17 cellular contexts compared by ENCODE assay signal in genomic region chr10:13703997-13704536, GRCh38.
A peak's percentile ranks its signal among the peaks of the same experiment; 100 is the strongest.
DNase-seq lines count a peak whose midpoint lies in the region; ATAC-seq, FAIRE-seq and TF ChIP-seq lines count a peak whose summit lies in the region.
"Had no signal": no experiment of that assay in that cellular context is flagged by ENCODE, and none has a peak within 500 bp of the region (broad histone marks: within the 10 kb centered on the region; RNA-seq: fewer than 3 reads in every experiment).

No MANE protein-coding gene starts in this region.

- no peak for FAIRE-seq in endothelial cell of umbilical vein (lab: Jason Lieb, UNC)
- no peak for FAIRE-seq in RCC 7860 (lab: Jason Lieb, UNC)

- in situ Hi-C loops in GM13977 (cut with MboI; ENCODE audit: low pct_unique_long_range_greater_than_20kb, low sequenced_read_pairs, unreplicated experiment) = no loop called here

- H3K27ac Mint-ChIP-seq in progenitor cell of endocrine pancreas = peak overlapping the region; percentile 38
- H3K27ac Mint-ChIP-seq: activated CD8-positive, alpha-beta T cell treated with anti-CD3 and anti-CD28 coated beads for 36 hours had no signal

- H2AFZ ChIP-seq in OCI-LY3 (ENCODE audit: low read depth, low read length) (no peak overlapping the region), endothelial cell of umbilical vein (ENCODE audit: low read depth, low read length) (no peak overlapping the region)
- H2AFZ ChIP-seq: GM23248 had no signal

- H3K4me3 ChIP-seq in GM08714 (ENCODE audit: low read length) (peak overlapping the region; percentile 53; the same call in 1 of the 2 replicates), OCI-LY3 (ENCODE audit: low read length) (peak overlapping the region; percentile 100), endothelial cell of umbilical vein (replicated peaks in 1 of 3; ENCODE audit: insufficient read depth in 1 of 3, low read depth in 1 of 3, low read length in 3 of 3) (no peak overlapping the region)
- H3K4me3 ChIP-seq: colonic mucosa, esophagus squamous epithelium, GM23248, transverse colon had no signal

- intact Hi-C loops in endothelial cell of umbilical vein (cut with micrococcal nuclease) = no loop called here

- H3K9me1 ChIP-seq in endothelial cell of umbilical vein (replicated peaks; ENCODE audit: control insufficient read depth, extremely low read depth, insufficient read depth, low read length) = no peaks in the 10 kb centered on the region

- ATAC-seq in GM21528 (IDR thresholded peaks at IDR 0.05; ENCODE audit: low FRiP score, unreplicated experiment) = no peak
- ATAC-seq: activated CD8-positive, alpha-beta T cell treated with anti-CD3 and anti-CD28 coated beads for 36 hours; SK-N-SH treated with all-trans-retinoic acid at 6 μM for 48 hours had no signal

- peaks cover 51% of the 10 kb centered on the region for H3K4me1 Mint-ChIP-seq in progenitor cell of endocrine pancreas (ENCODE audit: low read depth)

- no peaks in the 10 kb centered on the region for H3K9me3 Mint-ChIP-seq in progenitor cell of endocrine pancreas (ENCODE audit: low read depth)
- H3K9me3 Mint-ChIP-seq: activated CD8-positive, alpha-beta T cell treated with anti-CD3 and anti-CD28 coated beads for 36 hours had no signal

- POLR2A ChIA-PET in endothelial cell of umbilical vein (lab: Charles Lee) = no interaction called here

- H3K27me3 Mint-ChIP-seq in progenitor cell of endocrine pancreas = peaks cover 28% of the 10 kb centered on the region

- no peak for DNase-seq in endothelial cell of umbilical vein (ENCODE audit: low read depth, low spot score)
- no peak for DNase-seq in progenitor cell of endocrine pancreas (ENCODE audit: low spot score, unreplicated experiment)
- no peak for DNase-seq in RCC 7860 (ENCODE audit: low spot score)
- no peak for DNase-seq in GM13977 (ENCODE audit: low spot score)
- no peak for DNase-seq in superior temporal gyrus (ENCODE audit: extremely low spot score)
- DNase-seq: activated CD8-positive, alpha-beta T cell treated with anti-CD3 and anti-CD28 coated beads for 36 hours; colonic mucosa; esophagus squamous epithelium; GM23248; kidney glomerular epithelial cell; NCI-H1105; stimulated activated CD4-positive, alpha-beta T cell treated with anti-CD3 and anti-CD28 coated beads, Interleukin-2, amount 100 ng/mL, for 24 hours; transverse colon had no signal

- peak overlapping the region; percentile 52 for H3K4me3 Mint-ChIP-seq in progenitor cell of endocrine pancreas (ENCODE audit: low read depth)
- H3K4me3 Mint-ChIP-seq: activated CD8-positive, alpha-beta T cell treated with anti-CD3 and anti-CD28 coated beads for 36 hours had no signal

- H3K27ac ChIP-seq in OCI-LY3 (ENCODE audit: low read length) (peak overlapping the region; percentile 97), endothelial cell of umbilical vein (ENCODE audit: insufficient read depth, low read depth, low read length) (peak overlapping the region; percentile 14)
- H3K27ac ChIP-seq: colonic mucosa, esophagus squamous epithelium, GM23248 had no signal

- TF ChIP-seq CTCF in OCI-LY3 (IDR thresholded peaks at IDR 0.05; ENCODE audit: low read depth, low read length) = no peak
- no peak for TF ChIP-seq CTCF in endothelial cell of umbilical vein (IDR thresholded peaks at IDR 0.05; ENCODE audit: extremely low read depth in 1 of 2, insufficient read depth in 1 of 2, low read depth in 1 of 2, low read length in 2 of 2)
- TF ChIP-seq CTCF in progenitor cell of endocrine pancreas (IDR thresholded peaks at IDR 0.05; ENCODE audit: unreplicated experiment) = no peak
- TF ChIP-seq CTCF in GM13977 (IDR thresholded peaks at IDR 0.05; ENCODE audit: extremely low read depth, insufficient read depth, missing control alignments) = no peak

- H3K4me1 ChIP-seq in OCI-LY3 (ENCODE audit: low read length) (peaks cover 44% of the 10 kb centered on the region), endothelial cell of umbilical vein (ENCODE audit: control insufficient read depth, extremely low read depth, insufficient read depth, low read length) (peaks cover 69% of the 10 kb centered on the region)

- peaks cover 89% of the 10 kb centered on the region for H3K79me2 ChIP-seq in OCI-LY3 (ENCODE audit: low read length)
- peaks cover 40% of the 10 kb centered on the region for H3K79me2 ChIP-seq in endothelial cell of umbilical vein (ENCODE audit: control insufficient read depth, insufficient read depth, low read length)

- H3K27me3 ChIP-seq in OCI-LY3 (ENCODE audit: low read depth, low read length) (no peaks in the 10 kb centered on the region), endothelial cell of umbilical vein (ENCODE audit: control insufficient read depth in 2 of 2, insufficient read depth in 2 of 2, low read length in 2 of 2) (no peaks in the 10 kb centered on the region)
- H3K27me3 ChIP-seq: colonic mucosa, esophagus squamous epithelium, transverse colon had no signal

- BruUV-seq in endothelial cell of umbilical vein (replicated peaks; lab: Mats Ljungman, UMichigan) = no TSS peak

- no peak for TF ChIP-seq POLR2A in endothelial cell of umbilical vein (IDR thresholded peaks at IDR 0.05; ENCODE audit: low read depth, low read length)

- dilution Hi-C loops in endothelial cell of umbilical vein (cut with MboI; ENCODE audit: extremely low pct_ligation_motif_present, low sequenced_read_pairs) = no loop called here

- H3K36me3 ChIP-seq in OCI-LY3 (replicated peaks; ENCODE audit: low read depth, low read length) (peaks cover 31% of the 10 kb centered on the region), endothelial cell of umbilical vein (ENCODE audit: control insufficient read depth in 2 of 2, extremely low read depth in 1 of 2, insufficient read depth in 2 of 2, low read length in 2 of 2) (peaks cover 2 to 8% of the 10 kb centered on the region in 2 experiments)
- H3K36me3 ChIP-seq: colonic mucosa, transverse colon had no signal

- peaks cover 25% of the 10 kb centered on the region for H3K36me3 Mint-ChIP-seq in progenitor cell of endocrine pancreas (ENCODE audit: insufficient read depth)

- 0 out of 2 replicates have a peak, but pooled peaks cover 4% of the 10 kb centered on the region for H4K20me1 ChIP-seq in OCI-LY3 (ENCODE audit: insufficient read depth, low read length)
- H4K20me1 ChIP-seq in endothelial cell of umbilical vein (replicated peaks; ENCODE audit: control insufficient read depth, extremely low read depth, insufficient read depth, low read length) = no peaks in the 10 kb centered on the region

- H3K9me3 ChIP-seq in OCI-LY3 (ENCODE audit: insufficient read depth, low read length) (no peaks in the 10 kb centered on the region), endothelial cell of umbilical vein (replicated peaks; ENCODE audit: control insufficient read depth, insufficient read depth, low read length) (no peaks in the 10 kb centered on the region)
- H3K9me3 ChIP-seq: colonic mucosa, esophagus squamous epithelium, transverse colon had no signal

- CTCF ChIA-PET in endothelial cell of umbilical vein (lab: Charles Lee) = interaction anchor here (1.0 to 2.8 kb wide), 5 partner anchors 9 to 45 kb away, joined by 3 to 7 read pairs (median 5); no protein-coding TSS in a partner anchor

- H3K9ac ChIP-seq in OCI-LY3 (ENCODE audit: low read length) (peak overlapping the region; percentile 100), endothelial cell of umbilical vein (replicated peaks; ENCODE audit: extremely low read depth, insufficient read depth, low read length) (no peak overlapping the region)
- H3K9ac ChIP-seq: GM23248 had no signal

- H3K4me2 ChIP-seq in OCI-LY3 (ENCODE audit: low read length) (peak overlapping the region; percentile 94), endothelial cell of umbilical vein (ENCODE audit: insufficient read depth, low read length) (peak overlapping the region; percentile 14)

TF ChIP-seq in endothelial cell of umbilical vein, 7 proteins besides CTCF, POLR2A, EP300 and RAD21:
- TF ChIP-seq MAX (IDR thresholded peaks at IDR 0.05; ENCODE audit: insufficient read depth, insufficient read length) (no peak), POLR2AphosphoS5 (IDR thresholded peaks at IDR 0.05; ENCODE audit: insufficient read depth, low read depth, low read length) (no peak), GATA2 (IDR thresholded peaks at IDR 0.05; ENCODE audit: insufficient read depth, insufficient read length, low read depth, low read length) (no peak), MYC (IDR thresholded peaks at IDR 0.05; ENCODE audit: low read depth, low read length) (no peak), FOS (IDR thresholded peaks at IDR 0.05; ENCODE audit: borderline replicate concordance, insufficient read depth, low read length) (no peak), JUN (IDR thresholded peaks at IDR 0.05; ENCODE audit: borderline replicate concordance, insufficient read depth, insufficient read length, low read depth) (no peak), EZH2 (IDR thresholded peaks at IDR 0.05; ENCODE audit: borderline replicate concordance, low read depth, low read length, severe bottlenecking) (no peak)

Comparison
In these comparisons a context has a peak if more than half of its experiments do, and no peak if none do; other contexts are left out.
1. H3K4me3 ChIP-seq: peak in GM08714 (single experiment) and OCI-LY3 (single experiment); none in endothelial cell of umbilical vein (0 of 3).